ENCODE assay signal across 20 cellular contexts in genomic region chr20:55348201-55348600, GRCh38.
"Had no signal": no experiment of that assay in that cellular context is flagged by ENCODE, and none has a peak within 500 bp of the region (broad histone marks: within the 10 kb centered on the region; RNA-seq: fewer than 3 reads in every experiment).

No MANE protein-coding gene starts in this region.

- H3K79me2 ChIP-seq: hepatocyte had no signal

- DNase-seq: dermis blood vessel endothelial cell; dorsolateral prefrontal cortex; effector CD4-positive, alpha-beta T cell; effector memory CD4-positive, alpha-beta T cell; foreskin keratinocyte; heart left ventricle; left cardiac atrium; left lung; left ventricle myocardium superior; lower lobe of right lung; mesenchymal stem cell had no signal

- H3K4me2 ChIP-seq: hepatocyte had no signal

- H3K27me3 ChIP-seq: esophagus muscularis mucosa, foreskin keratinocyte, gastroesophageal sphincter, heart left ventricle, hepatocyte, left lung had no signal

- H3K27ac ChIP-seq: coronary artery, dorsolateral prefrontal cortex, esophagus muscularis mucosa, foreskin keratinocyte, gastroesophageal sphincter, heart left ventricle, hepatocyte, left lung, lower lobe of right lung had no signal

- H2AFZ ChIP-seq: hepatocyte had no signal

- FAIRE-seq: colon, endothelial cell of umbilical vein, frontal cortex, islet of Langerhans, keratinocyte had no signal

- H3K4me1 ChIP-seq: esophagus muscularis mucosa, foreskin keratinocyte, gastroesophageal sphincter, heart left ventricle, left lung, lower lobe of right lung had no signal

- H3K4me3 ChIP-seq: coronary artery, dorsolateral prefrontal cortex, esophagus muscularis mucosa, gastroesophageal sphincter, heart left ventricle, hepatocyte, left lung, lower lobe of right lung had no signal

- H3K9me3 ChIP-seq: esophagus muscularis mucosa, gastroesophageal sphincter, heart left ventricle had no signal

- H3K36me3 ChIP-seq: esophagus muscularis mucosa, gastroesophageal sphincter, heart left ventricle, left lung, lower lobe of right lung had no signal
